Comparison of ENCODE assay signal across 1 cellular context in the genomic region with DNA sequence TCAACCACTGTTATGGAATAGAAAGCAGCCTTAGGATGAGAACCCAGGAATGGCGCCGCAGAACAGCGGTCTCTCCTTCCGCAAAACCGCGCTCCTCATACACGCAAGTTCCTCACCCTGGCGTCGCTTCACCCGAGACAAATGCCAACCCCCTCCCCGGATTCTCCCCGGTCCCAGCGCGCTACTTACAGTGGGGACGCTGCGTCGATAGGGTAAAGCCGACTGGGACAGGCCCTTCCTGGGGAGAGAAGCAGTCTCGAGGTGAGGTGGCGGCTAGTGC.
A peak's percentile ranks its signal among the peaks of the same experiment; 100 is the strongest.
TF ChIP-seq lines count a peak whose summit lies in the region.

No MANE protein-coding gene starts in this region.

TF ChIP-seq in HepG2, 621 proteins besides CTCF, POLR2A, EP300 and RAD21 (continued from another document):
- TF ChIP-seq, protein P1, sequence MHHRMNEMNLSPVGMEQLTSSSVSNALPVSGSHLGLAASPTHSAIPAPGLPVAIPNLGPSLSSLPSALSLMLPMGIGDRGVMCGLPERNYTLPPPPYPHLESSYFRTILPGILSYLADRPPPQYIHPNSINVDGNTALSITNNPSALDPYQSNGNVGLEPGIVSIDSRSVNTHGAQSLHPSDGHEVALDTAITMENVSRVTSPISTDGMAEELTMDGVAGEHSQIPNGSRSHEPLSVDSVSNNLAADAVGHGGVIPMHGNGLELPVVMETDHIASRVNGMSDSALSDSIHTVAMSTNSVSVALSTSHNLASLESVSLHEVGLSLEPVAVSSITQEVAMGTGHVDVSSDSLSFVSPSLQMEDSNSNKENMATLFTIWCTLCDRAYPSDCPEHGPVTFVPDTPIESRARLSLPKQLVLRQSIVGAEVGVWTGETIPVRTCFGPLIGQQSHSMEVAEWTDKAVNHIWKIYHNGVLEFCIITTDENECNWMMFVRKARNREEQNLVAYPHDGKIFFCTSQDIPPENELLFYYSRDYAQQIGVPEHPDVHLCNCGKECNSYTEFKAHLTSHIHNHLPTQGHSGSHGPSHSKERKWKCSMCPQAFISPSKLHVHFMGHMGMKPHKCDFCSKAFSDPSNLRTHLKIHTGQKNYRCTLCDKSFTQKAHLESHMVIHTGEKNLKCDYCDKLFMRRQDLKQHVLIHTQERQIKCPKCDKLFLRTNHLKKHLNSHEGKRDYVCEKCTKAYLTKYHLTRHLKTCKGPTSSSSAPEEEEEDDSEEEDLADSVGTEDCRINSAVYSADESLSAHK (CRISPR knock-in tag; IDR thresholded peaks at IDR 0.05; ENCODE audit: borderline replicate concordance) = 0 out of 2 replicates have a peak, but pooled peaks have one; percentile 10
- TF ChIP-seq SMAD3 (CRISPR knock-in tag; IDR thresholded peaks at IDR 0.05) (no peak), SAFB2 (CRISPR knock-in tag; IDR thresholded peaks at IDR 0.05; ENCODE audit: borderline replicate concordance, low read depth) (peak; percentile 69; the same call in 1 of the 2 replicates), ZNF232 (CRISPR knock-in tag; IDR thresholded peaks at IDR 0.05; ENCODE audit: borderline replicate concordance) (no peak), RFX3 (CRISPR knock-in tag; IDR thresholded peaks at IDR 0.05) (no peak)
- TF ChIP-seq, protein P2, sequence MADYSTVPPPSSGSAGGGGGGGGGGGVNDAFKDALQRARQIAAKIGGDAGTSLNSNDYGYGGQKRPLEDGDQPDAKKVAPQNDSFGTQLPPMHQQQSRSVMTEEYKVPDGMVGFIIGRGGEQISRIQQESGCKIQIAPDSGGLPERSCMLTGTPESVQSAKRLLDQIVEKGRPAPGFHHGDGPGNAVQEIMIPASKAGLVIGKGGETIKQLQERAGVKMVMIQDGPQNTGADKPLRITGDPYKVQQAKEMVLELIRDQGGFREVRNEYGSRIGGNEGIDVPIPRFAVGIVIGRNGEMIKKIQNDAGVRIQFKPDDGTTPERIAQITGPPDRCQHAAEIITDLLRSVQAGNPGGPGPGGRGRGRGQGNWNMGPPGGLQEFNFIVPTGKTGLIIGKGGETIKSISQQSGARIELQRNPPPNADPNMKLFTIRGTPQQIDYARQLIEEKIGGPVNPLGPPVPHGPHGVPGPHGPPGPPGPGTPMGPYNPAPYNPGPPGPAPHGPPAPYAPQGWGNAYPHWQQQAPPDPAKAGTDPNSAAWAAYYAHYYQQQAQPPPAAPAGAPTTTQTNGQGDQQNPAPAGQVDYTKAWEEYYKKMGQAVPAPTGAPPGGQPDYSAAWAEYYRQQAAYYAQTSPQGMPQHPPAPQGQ (CRISPR knock-in tag; IDR thresholded peaks at IDR 0.05; ENCODE audit: borderline replicate concordance) = no peak
TF ChIP-seq in HepG2: peak in this region for 31.
